Comparison of ENCODE assay signal across 10 cellular contexts in genomic region chr1:67559222-67559700, GRCh38.
DNase-seq lines count a peak whose midpoint lies in the region; TF ChIP-seq lines count a peak whose summit lies in the region.
"Had no signal": no experiment of that assay in that cellular context is flagged by ENCODE, and none has a peak within 500 bp of the region (broad histone marks: within the 10 kb centered on the region; RNA-seq: fewer than 3 reads in every experiment).

No MANE protein-coding gene starts in this region.

- no peak for TF ChIP-seq EP300 in stomach (IDR thresholded peaks at IDR 0.05)

- H3K4me1 Mint-ChIP-seq in brain, result peaks cover 17% of the 10 kb centered on the region

- no peaks in the 10 kb centered on the region for H3K36me3 Mint-ChIP-seq in brain
- H3K36me3 Mint-ChIP-seq: immature natural killer cell had no signal

- DNase-seq in H7, result peak; percentile 37
- DNase-seq in inferior parietal cortex (ENCODE audit: extremely low spot score), result peak; percentile 43
- no peak for DNase-seq in stomach
- no peak for DNase-seq in HuH-7.5 (ENCODE audit: low spot score)
- no peak for DNase-seq in stimulated activated naive CD4-positive, alpha-beta T cell treated with Interleukin-2 at 50 U/mL for 16 hours (lab: John Stamatoyannopoulos, UW)
- DNase-seq in DMS 273 treated with DMSO at 0.1 percent for 48 hours (lab: John Stamatoyannopoulos, UW), result no peak
- DNase-seq in NCI-H774 (lab: John Stamatoyannopoulos, UW), result no peak
- DNase-seq: amniotic stem cell, immature natural killer cell had no signal

- TF ChIP-seq CTCF in brain (conservative IDR thresholded peaks at IDR 0.05), result no peak
- no peak for TF ChIP-seq CTCF in stomach (IDR thresholded peaks at IDR 0.05)

- no peaks in the 10 kb centered on the region for H3K36me3 ChIP-seq in H7 (replicated peaks; ENCODE audit: control insufficient read depth, insufficient read depth, low read length)
- H3K36me3 ChIP-seq in stomach, result no peaks in the 10 kb centered on the region

- 44 to 65% (median 59%) methylated on average over 15 to 16 of the region's 16 CpGs for WGBS in stomach, 5 donors

- peak overlapping the region in 4 of 5 donors; percentile 16 to 52 (median 36) for H3K27ac ChIP-seq in stomach

- no peak overlapping the region for H3K4me3 Mint-ChIP-seq in brain
- H3K4me3 Mint-ChIP-seq: immature natural killer cell had no signal

- intact Hi-C loops in stomach (cut with DNase I; ENCODE audit: low total_unique reads), result no loop called here

- TF ChIP-seq POLR2A in stomach (IDR thresholded peaks at IDR 0.05), result no peak

- H3K27me3 Mint-ChIP-seq in brain, result peaks cover 3% of the 10 kb centered on the region

- H3K27me3 ChIP-seq in H7 (ENCODE audit: control insufficient read depth, insufficient read depth, low read length) (no peaks in the 10 kb centered on the region; the same call in 1 of the 2 replicates), stomach (no peaks in the 10 kb centered on the region)

- H3K9me3 Mint-ChIP-seq in brain, result peaks cover 0 to 7% (median 0%) of the 10 kb centered on the region in 5 experiments
- H3K9me3 Mint-ChIP-seq: immature natural killer cell had no signal

- H3K27ac Mint-ChIP-seq in brain, result peak overlapping the region in 3 of 5 experiments; percentile 32 to 65 (median 53)
- H3K27ac Mint-ChIP-seq: immature natural killer cell had no signal

- H3K9me3 ChIP-seq in stomach, result no peaks in the 10 kb centered on the region

- H3K4me1 ChIP-seq in stomach, result peaks cover 0 to 49% (median 15%) of the 10 kb centered on the region in 4 donors

- H3K4me3 ChIP-seq in H7 (ENCODE audit: insufficient read depth, low read depth, low read length) (no peak overlapping the region), stomach (peak overlapping the region in 2 of 4 donors; percentile 6 to 8)

Comparison
In these comparisons a context has a peak if more than half of its experiments do, and no peak if none do; other contexts are left out.
1. DNase-seq: peak in H7 (single experiment) and inferior parietal cortex (single experiment); none in stomach (single experiment), HuH-7.5 (single experiment), stimulated activated naive CD4-positive, alpha-beta T cell treated with Interleukin-2 at 50 U/mL for 16 hours (single experiment), DMS 273 treated with DMSO at 0.1 percent for 48 hours (single experiment) and NCI-H774 (single experiment).